10 cellular contexts compared by ENCODE assay signal in the genomic region with DNA sequence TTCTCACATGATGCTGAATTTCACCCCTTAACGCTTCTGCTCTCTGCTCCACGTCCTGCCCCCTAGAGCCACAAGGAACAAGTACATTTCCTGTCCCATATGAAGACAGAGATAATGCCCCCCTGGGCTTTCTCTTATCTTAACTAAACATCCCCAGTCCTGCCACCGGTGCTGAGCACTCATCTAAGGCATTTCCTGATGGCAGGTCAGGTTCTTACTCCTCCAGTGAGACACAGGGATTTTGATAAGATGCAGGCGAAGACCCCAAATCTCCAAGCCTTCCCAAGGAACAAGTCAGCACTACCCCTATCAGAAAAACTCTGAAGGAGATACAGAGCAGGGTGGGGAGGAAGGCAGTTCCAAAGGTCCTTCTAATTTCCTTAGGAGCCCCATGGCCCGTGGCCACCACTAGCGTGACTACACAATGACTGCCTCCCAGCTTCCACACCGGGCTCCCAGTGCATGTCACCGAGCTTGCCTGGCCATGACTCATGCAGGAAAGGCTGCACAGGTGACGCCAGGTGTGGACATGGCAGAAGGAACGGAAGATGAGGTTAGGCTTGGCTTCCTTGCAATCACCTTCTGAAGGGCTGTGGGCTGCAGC.
DNase-seq lines count a peak whose midpoint lies in the region; ATAC-seq and TF ChIP-seq lines count a peak whose summit lies in the region.
"Had no signal": no experiment of that assay in that cellular context is flagged by ENCODE, and none has a peak within 500 bp of the region (broad histone marks: within the 10 kb centered on the region; RNA-seq: fewer than 3 reads in every experiment).

No MANE protein-coding gene starts in this region.

- no peaks in the 10 kb centered on the region for H3K36me3 ChIP-seq in spleen
- H3K36me3 ChIP-seq: left lung had no signal

- H3K9me3 Mint-ChIP-seq in stimulated activated memory B cell treated with anti-CD40 and anti-IgM and Interleukin-4, amounts not matched to agents 10 μg/mL and 1 μg/mL and 100 μg/mL, for 72 hours, result no peaks in the 10 kb centered on the region
- H3K9me3 Mint-ChIP-seq in T-helper 2 cell treated with Interferon-gamma antibody and Interleukin-4, amounts not matched to agents 5 μg/mL and 100 μg/mL, for 36 hours, result no peaks in the 10 kb centered on the region
- H3K9me3 Mint-ChIP-seq: activated naive CD8-positive, alpha-beta T cell treated with anti-CD3 and anti-CD28 coated beads, Interleukin-2, amount 10 ng/mL, durations not matched to agents 7 days and 5 days had no signal

- H3K27me3 Mint-ChIP-seq in stimulated activated memory B cell treated with anti-CD40 and anti-IgM and Interleukin-4, amounts not matched to agents 10 μg/mL and 1 μg/mL and 100 μg/mL, for 72 hours, result no peaks in the 10 kb centered on the region
- H3K27me3 Mint-ChIP-seq in T-helper 2 cell treated with Interferon-gamma antibody and Interleukin-4, amounts not matched to agents 5 μg/mL and 100 μg/mL, for 36 hours (ENCODE audit: low read depth), result no peaks in the 10 kb centered on the region
- H3K27me3 Mint-ChIP-seq: activated naive CD8-positive, alpha-beta T cell treated with anti-CD3 and anti-CD28 coated beads, Interleukin-2, amount 10 ng/mL, durations not matched to agents 7 days and 5 days had no signal

- no peak for TF ChIP-seq POLR2A in spleen (IDR thresholded peaks at IDR 0.05)

- H3K4me3 ChIP-seq in fibroblast of pulmonary artery (replicated peaks; ENCODE audit: low read depth, low read length), result no peak overlapping the region
- H3K4me3 ChIP-seq in spleen, result no peak overlapping the region
- H3K4me3 ChIP-seq: left lung had no signal

- DNase-seq in NCI-H82 (lab: John Stamatoyannopoulos, UW) (peak; percentile 17), NCI-H82 treated with DMSO at 0.1 percent for 48 hours (lab: John Stamatoyannopoulos, UW; ENCODE audit: unreplicated experiment) (no peak), RWPE1 (ENCODE audit: low spot score) (peak; percentile 26), fibroblast of pulmonary artery (ENCODE audit: low read depth) (no peak), spleen (no peak)
- no peak for DNase-seq in T-helper 2 cell treated with Interferon-gamma antibody and Interleukin-4, amounts not matched to agents 5 μg/mL and 100 μg/mL, for 36 hours (ENCODE audit: low spot score)
- DNase-seq in stimulated activated CD4-positive, alpha-beta T cell treated with anti-CD3 and anti-CD28 coated beads, Interleukin-2, amount 100 ng/mL, for 48 hours, result no peak
- DNase-seq: activated naive CD8-positive, alpha-beta T cell treated with anti-CD3 and anti-CD28 coated beads, Interleukin-2, amount 10 ng/mL, durations not matched to agents 7 days and 5 days; left lung had no signal

- H3K27ac Mint-ChIP-seq in stimulated activated memory B cell treated with anti-CD40 and anti-IgM and Interleukin-4, amounts not matched to agents 10 μg/mL and 1 μg/mL and 100 μg/mL, for 72 hours, result no peak overlapping the region
- no peak overlapping the region for H3K27ac Mint-ChIP-seq in T-helper 2 cell treated with Interferon-gamma antibody and Interleukin-4, amounts not matched to agents 5 μg/mL and 100 μg/mL, for 36 hours
- H3K27ac Mint-ChIP-seq: activated naive CD8-positive, alpha-beta T cell treated with anti-CD3 and anti-CD28 coated beads, Interleukin-2, amount 10 ng/mL, durations not matched to agents 7 days and 5 days had no signal

- H3K4me1 Mint-ChIP-seq in stimulated activated memory B cell treated with anti-CD40 and anti-IgM and Interleukin-4, amounts not matched to agents 10 μg/mL and 1 μg/mL and 100 μg/mL, for 72 hours, result peaks cover 6% of the 10 kb centered on the region
- peaks cover 4% of the 10 kb centered on the region for H3K4me1 Mint-ChIP-seq in T-helper 2 cell treated with Interferon-gamma antibody and Interleukin-4, amounts not matched to agents 5 μg/mL and 100 μg/mL, for 36 hours (ENCODE audit: low read depth)

- 24 to 46% (median 36%) methylated on average over 5 to 10 of the region's 10 CpGs for WGBS in spleen, 5 donors

- no peak overlapping the region for H3K27ac ChIP-seq in RWPE1
- H3K27ac ChIP-seq in spleen, result no peak overlapping the region
- H3K27ac ChIP-seq: left lung had no signal

- H3K4me3 Mint-ChIP-seq in stimulated activated memory B cell treated with anti-CD40 and anti-IgM and Interleukin-4, amounts not matched to agents 10 μg/mL and 1 μg/mL and 100 μg/mL, for 72 hours, result no peak overlapping the region
- no peak overlapping the region for H3K4me3 Mint-ChIP-seq in T-helper 2 cell treated with Interferon-gamma antibody and Interleukin-4, amounts not matched to agents 5 μg/mL and 100 μg/mL, for 36 hours
- H3K4me3 Mint-ChIP-seq: activated naive CD8-positive, alpha-beta T cell treated with anti-CD3 and anti-CD28 coated beads, Interleukin-2, amount 10 ng/mL, durations not matched to agents 7 days and 5 days had no signal

- CTCF ChIA-PET in RWPE1 (lab: Yijun Ruan, JAX), result no interaction called here

- POLR2A ChIA-PET in RWPE1 (lab: Yijun Ruan, JAX; ENCODE audit: low non-redundant PET), result no interaction called here

- intact Hi-C loops in spleen (cut with DNase I; ENCODE audit: low total_unique reads), result no loop called here

- no peaks in the 10 kb centered on the region for H3K27me3 ChIP-seq in spleen (replicated peaks in 1 of 7)
- H3K27me3 ChIP-seq: left lung had no signal

- H3K4me1 ChIP-seq in spleen, result peaks cover 0 to 31% (median 13%) of the 10 kb centered on the region in 6 donors
- H3K4me1 ChIP-seq: left lung had no signal

- peak; percentile 49 for ATAC-seq in stimulated activated memory B cell treated with anti-CD40 and anti-IgM and Interleukin-4, amounts not matched to agents 10 μg/mL and 1 μg/mL and 100 μg/mL, for 72 hours
- ATAC-seq: left lung had no signal

- TF ChIP-seq CTCF in RWPE1 (conservative IDR thresholded peaks at IDR 0.05; ENCODE audit: low read depth) (no peak), fibroblast of pulmonary artery (IDR thresholded peaks at IDR 0.05; ENCODE audit: low read length, missing control alignments) (peak; percentile 40), spleen (IDR thresholded peaks at IDR 0.05 in 8 of 11, conservative IDR thresholded peaks at IDR 0.05 in 3 of 11) (peak in 4 of 11 experiments; percentile 4 to 25 (median 18))

- H3K36me3 Mint-ChIP-seq in stimulated activated memory B cell treated with anti-CD40 and anti-IgM and Interleukin-4, amounts not matched to agents 10 μg/mL and 1 μg/mL and 100 μg/mL, for 72 hours, result no peaks in the 10 kb centered on the region
- H3K36me3 Mint-ChIP-seq in T-helper 2 cell treated with Interferon-gamma antibody and Interleukin-4, amounts not matched to agents 5 μg/mL and 100 μg/mL, for 36 hours (ENCODE audit: low read depth), result no peaks in the 10 kb centered on the region
- H3K36me3 Mint-ChIP-seq: activated naive CD8-positive, alpha-beta T cell treated with anti-CD3 and anti-CD28 coated beads, Interleukin-2, amount 10 ng/mL, durations not matched to agents 7 days and 5 days had no signal

- H3K9me3 ChIP-seq in spleen, result no peaks in the 10 kb centered on the region
- H3K9me3 ChIP-seq: left lung had no signal

Comparison
In these comparisons a context has a peak if more than half of its experiments do, and no peak if none do; other contexts are left out.
1. DNase-seq: peak in NCI-H82 (single experiment) and RWPE1 (single experiment); none in NCI-H82 treated with DMSO at 0.1 percent for 48 hours (single experiment), fibroblast of pulmonary artery (single experiment), spleen (single experiment), T-helper 2 cell treated with Interferon-gamma antibody and Interleukin-4, amounts not matched to agents 5 μg/mL and 100 μg/mL, for 36 hours (single experiment) and stimulated activated CD4-positive, alpha-beta T cell treated with anti-CD3 and anti-CD28 coated beads, Interleukin-2, amount 100 ng/mL, for 48 hours (0 of 2).